8 cellular contexts compared by ENCODE assay signal in genomic region chr20:63520939-63521601, GRCh38. TPM values are rescaled to one million over a fixed set of nuclear protein-coding genes. Genes with fewer than 3 reads are reported as not detected.
A peak's percentile ranks its signal among the peaks of the same experiment; 100 is the strongest.
DNase-seq lines count a peak whose midpoint lies in the region; ATAC-seq and TF ChIP-seq lines count a peak whose summit lies in the region.

No MANE protein-coding gene starts in this region.

- WGBS in thymus = 3% methylated on average over 67 of the region's 67 CpGs

- H3K9me3 Mint-ChIP-seq in activated naive CD4-positive, alpha-beta T cell treated with anti-CD3 and anti-CD28 coated beads, Interleukin-2, amount 50 U/mL, for 72 hours = peaks cover 4 to 10% of the 10 kb centered on the region in 2 donors
- H3K9me3 Mint-ChIP-seq in osteocyte (ENCODE audit: unreplicated experiment) = no peaks in the 10 kb centered on the region

- H3K27ac ChIP-seq in RWPE1 = peak overlapping the region; percentile 92
- peak overlapping the region; percentile 86 for H3K27ac ChIP-seq in thymus (ENCODE audit: low read depth)

- TF ChIP-seq CTCF in RWPE1 (conservative IDR thresholded peaks at IDR 0.05; ENCODE audit: low read depth) = no peak; the same call in 1 of the 2 replicates
- TF ChIP-seq CTCF in osteocyte (IDR thresholded peaks at IDR 0.05) = no peak

- intact Hi-C loops in Right ventricle myocardium inferior (cut with DNase I) = loop anchor here (1.0 to 2.0 kb wide), 2 partner anchors 25 to 78 kb away; no protein-coding TSS in a partner anchor

- peak overlapping the region in 1 of 2 donors; percentile 74 for H3K27ac Mint-ChIP-seq in activated naive CD4-positive, alpha-beta T cell treated with anti-CD3 and anti-CD28 coated beads, Interleukin-2, amount 50 U/mL, for 72 hours
- peak overlapping the region; percentile 77 for H3K27ac Mint-ChIP-seq in osteocyte (ENCODE audit: unreplicated experiment)

- POLR2A ChIA-PET in RWPE1 (lab: Yijun Ruan, JAX; ENCODE audit: low non-redundant PET) = interaction anchor here (0.5 to 3.8 kb wide), 15 partner anchors 9 to 286 kb away, joined by 3 to 53 read pairs (median 4); partner anchors contain the start of genes BIRC7 and PTK6

- H3K4me1 Mint-ChIP-seq in osteocyte (ENCODE audit: unreplicated experiment) = peaks cover 15% of the 10 kb centered on the region

- H3K4me3 Mint-ChIP-seq in osteocyte (ENCODE audit: unreplicated experiment) = peak overlapping the region; percentile 83

- H3K9me3 ChIP-seq in thymus (ENCODE audit: control insufficient read depth) = peaks cover 2% of the 10 kb centered on the region

- peaks cover 12 to 26% of the 10 kb centered on the region in 2 donors for H3K36me3 Mint-ChIP-seq in activated naive CD4-positive, alpha-beta T cell treated with anti-CD3 and anti-CD28 coated beads, Interleukin-2, amount 50 U/mL, for 72 hours
- peaks cover 11% of the 10 kb centered on the region for H3K36me3 Mint-ChIP-seq in osteocyte (ENCODE audit: unreplicated experiment)

- peaks cover 20% of the 10 kb centered on the region for H3K27me3 ChIP-seq in thymus (ENCODE audit: control insufficient read depth, insufficient read depth)

- H3K4me1 ChIP-seq in thymus (ENCODE audit: control insufficient read depth, insufficient read depth, low read length) = peaks cover 14% of the 10 kb centered on the region

- H3K36me3 ChIP-seq in thymus (ENCODE audit: control insufficient read depth, insufficient read depth) = peaks cover 14% of the 10 kb centered on the region

- no peaks in the 10 kb centered on the region for H3K27me3 Mint-ChIP-seq in osteocyte (ENCODE audit: unreplicated experiment)

- ATAC-seq in GM19328 (IDR thresholded peaks at IDR 0.05; ENCODE audit: unreplicated experiment) (peak; percentile 32), HG03460 (IDR thresholded peaks at IDR 0.05; ENCODE audit: unreplicated experiment) (peak; percentile 43), Right ventricle myocardium inferior (peak; percentile 56)
- peak; percentile 53 to 60 for ATAC-seq in activated naive CD4-positive, alpha-beta T cell treated with anti-CD3 and anti-CD28 coated beads, Interleukin-2, amount 50 U/mL, for 72 hours

- peak overlapping the region; percentile 95 for H3K4me3 ChIP-seq in thymus (ENCODE audit: low read length)

- DNase-seq in C1 segment of cervical spinal cord (lab: John Stamatoyannopoulos, UW) = peak in 13 of 14 donors; percentile 11 to 85 (median 70)
- peak; percentile 92 for DNase-seq in RWPE1 (ENCODE audit: low spot score)
- DNase-seq in activated naive CD4-positive, alpha-beta T cell treated with anti-CD3 and anti-CD28 coated beads, Interleukin-2, amount 50 U/mL, for 72 hours (ENCODE audit: low spot score in 2 of 2) = peak in 1 of 2 donors; percentile 71
- peak; percentile 88 for DNase-seq in Right ventricle myocardium inferior (ENCODE audit: missing footprints)
- no peak for DNase-seq in osteocyte (ENCODE audit: extremely low spot score, unreplicated experiment)

- CTCF ChIA-PET in RWPE1 (lab: Yijun Ruan, JAX) = interaction anchor here (0.5 to 3.0 kb wide), 13 partner anchors 9 to 518 kb away, joined by 3 to 20 read pairs (median 3); partner anchors contain the start of gene PTK6

RNA-seq across cellular contexts. Expression of gene PPDPF, which starts 0.5 kb away (rescaled TPM):
- total RNA-seq in activated naive CD4-positive, alpha-beta T cell treated with anti-CD3 and anti-CD28 coated beads, Interleukin-2, amount 50 U/mL, for 72 hours = 100 to 1,000 TPM in 1 of 2 donors, 10 to 100 TPM in 1; 60.7 to 117 TPM
- total RNA-seq in Right ventricle myocardium inferior (261 TPM), osteocyte (220 and 239 TPM in 2 replicates)
- polyA plus RNA-seq in thymus = 229 TPM

RNA-seq across cellular contexts. Expression of gene PTK6, which starts 16.1 kb away (rescaled TPM):
- total RNA-seq in activated naive CD4-positive, alpha-beta T cell treated with anti-CD3 and anti-CD28 coated beads, Interleukin-2, amount 50 U/mL, for 72 hours = under 1 TPM; 0.54 to 0.57 TPM
- total RNA-seq in Right ventricle myocardium inferior (0.11 TPM), osteocyte (0.13 TPM in 1 of 2 replicates, not detected in the other)
- polyA plus RNA-seq in thymus = 2.7 TPM

RNA-seq across cellular contexts. Expression of gene EEF1A2, which starts 22.2 kb away (rescaled TPM):
- 1 to 10 TPM in 1 of 2 donors, under 1 TPM in 1; 0.14 to 3.1 TPM for total RNA-seq in activated naive CD4-positive, alpha-beta T cell treated with anti-CD3 and anti-CD28 coated beads, Interleukin-2, amount 50 U/mL, for 72 hours
- 1,274 TPM for total RNA-seq in Right ventricle myocardium inferior
- 0.56 and 0.68 TPM in 2 replicates for total RNA-seq in osteocyte
- polyA plus RNA-seq in thymus = 2.2 TPM

RNA-seq across cellular contexts. Expression of gene SRMS, which starts 26.5 kb away (rescaled TPM):
- total RNA-seq in activated naive CD4-positive, alpha-beta T cell treated with anti-CD3 and anti-CD28 coated beads, Interleukin-2, amount 50 U/mL, for 72 hours = not detected
- total RNA-seq in Right ventricle myocardium inferior (not detected), osteocyte (not detected in 2 replicates)
- 0.05 TPM for polyA plus RNA-seq in thymus

RNA-seq across cellular contexts. Expression of gene FNDC11, which starts 32.9 kb away (rescaled TPM):
- total RNA-seq in activated naive CD4-positive, alpha-beta T cell treated with anti-CD3 and anti-CD28 coated beads, Interleukin-2, amount 50 U/mL, for 72 hours = under 1 TPM in 1 of 2 donors, not detected in 1; 0.10 TPM
- total RNA-seq in Right ventricle myocardium inferior (0.16 TPM), osteocyte (0.13 and 0.34 TPM in 2 replicates)
- 1.2 TPM for polyA plus RNA-seq in thymus

Comparison
In these comparisons a context has a peak if more than half of its experiments do, and no peak if none do; other contexts are left out.
1. RNA of gene EEF1A2, which starts 22.2 kb away (total RNA-seq): 1,274 TPM in Right ventricle myocardium inferior (single experiment); 0.14 to 3.1 TPM in activated naive CD4-positive, alpha-beta T cell treated with anti-CD3 and anti-CD28 coated beads, Interleukin-2, amount 50 U/mL, for 72 hours and 0.56 to 0.68 TPM in osteocyte; every median in the first group is over 100 times any median in the second.
2. Peak in every context shown above with its lines, with median percentiles within 50 percentile points of each other: ATAC-seq.